In genomic region chr7:12481722-12482121, GRCh38 we compare ENCODE assay signal across 8 cellular contexts.
DNase-seq lines count a peak whose midpoint lies in the region; ATAC-seq, FAIRE-seq and TF ChIP-seq lines count a peak whose summit lies in the region.
"Had no signal": no experiment of that assay in that cellular context is flagged by ENCODE, and none has a peak within 500 bp of the region (broad histone marks: within the 10 kb centered on the region; RNA-seq: fewer than 3 reads in every experiment).

No MANE protein-coding gene starts in this region.

- intact Hi-C loops in ascending aorta (cut with DNase I): no loop called here
- intact Hi-C loops in kidney (cut with DNase I): no loop called here

- peak overlapping the region; percentile 0 for H3K4me3 ChIP-seq in effector memory CD4-positive, alpha-beta T cell (ENCODE audit: insufficient read depth, low read depth, low read length, poor library complexity, severe bottlenecking)
- no peak overlapping the region for H3K4me3 ChIP-seq in ascending aorta
- H3K4me3 ChIP-seq in kidney (ENCODE audit: low read length in 2 of 2): no peak overlapping the region

- no peak overlapping the region for H3K9ac ChIP-seq in kidney (ENCODE audit: low read length in 2 of 2)

- no peaks in the 10 kb centered on the region for H3K36me3 ChIP-seq in effector memory CD4-positive, alpha-beta T cell (ENCODE audit: control insufficient read depth, insufficient read depth, low read length)
- H3K36me3 ChIP-seq in ascending aorta (no peaks in the 10 kb centered on the region), kidney (ENCODE audit: control insufficient read depth in 1 of 2, insufficient read depth in 2 of 2, low read length in 2 of 2) (no peaks in the 10 kb centered on the region)

- TF ChIP-seq CTCF in ascending aorta (IDR thresholded peaks at IDR 0.05): no peak
- TF ChIP-seq CTCF in kidney (IDR thresholded peaks at IDR 0.05; ENCODE audit: borderline replicate concordance, extremely low read depth, insufficient read depth): no peak

- H3K9me3 ChIP-seq in effector memory CD4-positive, alpha-beta T cell (ENCODE audit: control insufficient read depth, low read length): no peaks in the 10 kb centered on the region
- no peaks in the 10 kb centered on the region for H3K9me3 ChIP-seq in ascending aorta
- H3K9me3 ChIP-seq in kidney (ENCODE audit: control insufficient read depth in 1 of 2, low read length in 2 of 2): no peaks in the 10 kb centered on the region

- no peaks in the 10 kb centered on the region for H3K4me1 ChIP-seq in effector memory CD4-positive, alpha-beta T cell (ENCODE audit: control insufficient read depth, insufficient read depth, low read length, poor library complexity, severe bottlenecking)
- no peaks in the 10 kb centered on the region for H3K4me1 ChIP-seq in ascending aorta
- no peaks in the 10 kb centered on the region for H3K4me1 ChIP-seq in kidney (ENCODE audit: control insufficient read depth in 1 of 2, insufficient read depth in 1 of 2, low read depth in 1 of 2, low read length in 2 of 2)

- no peak for FAIRE-seq in HTR-8/SVneo (lab: Jason Lieb, UNC)
- FAIRE-seq in kidney (lab: Jason Lieb, UNC): no peak

- H3K27ac ChIP-seq in effector memory CD4-positive, alpha-beta T cell (ENCODE audit: insufficient read depth, low read length, poor library complexity, severe bottlenecking): no peak overlapping the region
- H3K27ac ChIP-seq in ascending aorta (no peak overlapping the region), kidney (ENCODE audit: low read depth in 2 of 2, low read length in 2 of 2) (no peak overlapping the region)

- H3K27me3 ChIP-seq in effector memory CD4-positive, alpha-beta T cell (replicated peaks; ENCODE audit: control insufficient read depth, insufficient read depth, low read length, poor library complexity, severe bottlenecking): no peaks in the 10 kb centered on the region
- no peaks in the 10 kb centered on the region for H3K27me3 ChIP-seq in ascending aorta

- peak; percentile 79 for ATAC-seq in GM19023 (IDR thresholded peaks at IDR 0.05; ENCODE audit: unreplicated experiment)
- ATAC-seq in GM21786 (IDR thresholded peaks at IDR 0.05; ENCODE audit: unreplicated experiment): peak; percentile 94
- peak; percentile 95 for ATAC-seq in HG03378 (IDR thresholded peaks at IDR 0.05; ENCODE audit: unreplicated experiment)

- DNase-seq in effector memory CD4-positive, alpha-beta T cell: no peak
- DNase-seq in HTR-8/SVneo (ENCODE audit: insufficient read length, low spot score): no peak
- DNase-seq in ascending aorta (ENCODE audit: low spot score in 2 of 2): no peak
- no peak for DNase-seq in kidney
- DNase-seq: activated CD4-positive, alpha-beta T cell treated with anti-CD3 and anti-CD28 coated beads for 1 hour had no signal
